ENCODE assay signal across 11 cellular contexts in genomic region chr3:119703900-119704531, GRCh38. TPM values are rescaled to one million over a fixed set of nuclear protein-coding genes. Genes with fewer than 3 reads are reported as not detected.
DNase-seq lines count a peak whose midpoint lies in the region; ATAC-seq and TF ChIP-seq lines count a peak whose summit lies in the region.
"Had no signal": no experiment of that assay in that cellular context is flagged by ENCODE, and none has a peak within 500 bp of the region (broad histone marks: within the 10 kb centered on the region; RNA-seq: fewer than 3 reads in every experiment).

No MANE protein-coding gene starts in this region.

- H3K36me3 ChIP-seq in HUES48 (ENCODE audit: control insufficient read depth, insufficient read depth, low read length) (no peaks in the 10 kb centered on the region), hepatocyte (replicated peaks; ENCODE audit: insufficient read depth, low read depth) (no peaks in the 10 kb centered on the region), prostate gland (no peaks in the 10 kb centered on the region)

- intact Hi-C loops in prostate gland (cut with DNase I): no loop called here

- H3K9me3 Mint-ChIP-seq in T-cell: no peaks in the 10 kb centered on the region

- no peak overlapping the region for H3K9ac ChIP-seq in HUES48 (ENCODE audit: low read depth, low read length)

- H4K20me1 ChIP-seq in hepatocyte (ENCODE audit: insufficient read depth, poor library complexity, severe bottlenecking): no peaks in the 10 kb centered on the region

- H3K9me3 ChIP-seq in HUES48 (ENCODE audit: control insufficient read depth, insufficient read depth, low read length) (no peaks in the 10 kb centered on the region), hepatocyte (ENCODE audit: low read depth) (no peaks in the 10 kb centered on the region), prostate gland (no peaks in the 10 kb centered on the region)

- no peaks in the 10 kb centered on the region for H3K79me2 ChIP-seq in hepatocyte

- peaks cover 7% of the 10 kb centered on the region; the same call in 1 of the 2 replicates for H3K27me3 ChIP-seq in HUES48 (ENCODE audit: control insufficient read depth, insufficient read depth, low read length)
- no peaks in the 10 kb centered on the region for H3K27me3 ChIP-seq in hepatocyte
- H3K27me3 ChIP-seq in prostate gland (replicated peaks; ENCODE audit: insufficient read depth): no peaks in the 10 kb centered on the region

- H3K27ac ChIP-seq in HUES48 (ENCODE audit: low read depth, low read length) (no peak overlapping the region), hepatocyte (no peak overlapping the region), prostate gland (peak overlapping the region; percentile 46 to 56)

- H3K9me2 ChIP-seq in hepatocyte (replicated peaks; ENCODE audit: insufficient read depth): no peaks in the 10 kb centered on the region

- peak overlapping the region; percentile 76 to 80 (median 76) for H3K4me3 Mint-ChIP-seq in T-cell

- no peaks in the 10 kb centered on the region for H3K36me3 Mint-ChIP-seq in T-cell

- DNase-seq in T-cell (no peak), hepatocyte (ENCODE audit: low spot score) (no peak), prostate gland (ENCODE audit: low spot score) (no peak)
- no peak for DNase-seq in activated CD8-positive, alpha-beta memory T cell treated with anti-CD3 and anti-CD28 coated beads, Interleukin-2, amount 50 U/mL, for 4 hours
- no peak for DNase-seq in stimulated activated CD4-positive, alpha-beta T cell treated with anti-CD3 and anti-CD28 coated beads, Interleukin-15, amount 100 ng/mL, for 24 hours
- no peak for DNase-seq in effector CD8-positive, alpha-beta T cell (lab: John Stamatoyannopoulos, UW)
- DNase-seq: activated effector memory CD4-positive, alpha-beta T cell treated with Interleukin-2 at 50 U/mL for 16 hours; DMS 273 treated with DMSO at 0.1 percent for 48 hours; NCI-H524 treated with DMSO at 0.1 percent for 48 hours; T-helper 9 cell had no signal

- no peaks in the 10 kb centered on the region for H3K27me3 Mint-ChIP-seq in T-cell

- H3K4me1 Mint-ChIP-seq in T-cell: peaks cover 24 to 36% (median 30%) of the 10 kb centered on the region in 3 donors

- TF ChIP-seq POLR2A in prostate gland (IDR thresholded peaks at IDR 0.05): no peak

- peak overlapping the region; percentile 33 for H2AFZ ChIP-seq in hepatocyte

- no peak overlapping the region for H3K27ac Mint-ChIP-seq in T-cell

- ATAC-seq in T-cell (replicated peaks in 1 of 4): no peak

- CTCF ChIA-PET in T-cell (lab: Charles Lee): interaction anchor here in 1 of 2 donors (0.6 kb wide), 1 partner anchor 360 kb away, joined by 4 read pairs; no protein-coding TSS in a partner anchor

- H3K4me2 ChIP-seq in hepatocyte: peak overlapping the region; percentile 89

- H3K4me3 ChIP-seq in HUES48 (ENCODE audit: low read depth, low read length) (peak overlapping the region; percentile 83), hepatocyte (no peak overlapping the region), prostate gland (peak overlapping the region; percentile 40 to 47)

- TF ChIP-seq CTCF in hepatocyte (IDR thresholded peaks at IDR 0.05; ENCODE audit: poor library complexity) (no peak), prostate gland (IDR thresholded peaks at IDR 0.05) (no peak)

- H3K4me1 ChIP-seq in HUES48 (ENCODE audit: control insufficient read depth, insufficient read depth, low read length): peaks cover 10% of the 10 kb centered on the region; the same call in 1 of the 2 replicates
- H3K4me1 ChIP-seq in hepatocyte (ENCODE audit: insufficient read depth): no peaks in the 10 kb centered on the region
- no peaks in the 10 kb centered on the region for H3K4me1 ChIP-seq in prostate gland (replicated peaks)

- POLR2A ChIA-PET in T-cell (lab: Charles Lee): no interaction called here

- WGBS in hepatocyte (ENCODE audit: low lambda C conversion rate, missing lambda C conversion rate): 64% methylated on average over 7 of the region's 7 CpGs
- 17% methylated on average over 7 of the region's 7 CpGs for WGBS in prostate gland

RNA-seq across cellular contexts. Expression of gene CFAP91, which starts 1.2 kb away (rescaled TPM):
- total RNA-seq in T-cell (1 to 10 TPM in 1 of 5 donors, under 1 TPM in 3, not detected in 1; 0.14 to 1.2 (median 0.40) TPM), hepatocyte (1.4 and 2.3 TPM in 2 replicates), prostate gland (10 to 100 TPM in 1 of 2 donors, 1 to 10 TPM in 1; 2.5 to 11.6 TPM)
- polyA plus RNA-seq in hepatocyte: 0.77 TPM in 1 of 2 replicates, not detected in the other

RNA-seq across cellular contexts. Expression of gene COX17, which starts 26.8 kb away (rescaled TPM):
- total RNA-seq in T-cell: 10 to 100 TPM; 20.5 to 33.1 (median 30.6) TPM
- total RNA-seq in hepatocyte: 27.0 and 28.3 TPM in 2 replicates
- polyA plus RNA-seq in hepatocyte: 80.7 and 87.2 TPM in 2 replicates
- 10 to 100 TPM; 26.4 to 29.5 TPM for total RNA-seq in prostate gland

RNA-seq across cellular contexts. Expression of gene POPDC2, which starts 43.6 kb away (rescaled TPM):
- total RNA-seq in T-cell (1 to 10 TPM; 3.6 to 4.8 (median 4.2) TPM), hepatocyte (2.7 and 3.9 TPM in 2 replicates), prostate gland (10 to 100 TPM in 1 of 2 donors, 1 to 10 TPM in 1; 8.7 to 26.5 TPM)
- 1.2 and 1.6 TPM in 2 replicates for polyA plus RNA-seq in hepatocyte

Comparison
In these comparisons a context has a peak if more than half of its experiments do, and no peak if none do; other contexts are left out.
1. H3K27ac ChIP-seq: peak in prostate gland (2 of 2); none in HUES48 (single experiment) and hepatocyte (single experiment).